22 cellular contexts compared by ENCODE assay signal in the genomic region with DNA sequence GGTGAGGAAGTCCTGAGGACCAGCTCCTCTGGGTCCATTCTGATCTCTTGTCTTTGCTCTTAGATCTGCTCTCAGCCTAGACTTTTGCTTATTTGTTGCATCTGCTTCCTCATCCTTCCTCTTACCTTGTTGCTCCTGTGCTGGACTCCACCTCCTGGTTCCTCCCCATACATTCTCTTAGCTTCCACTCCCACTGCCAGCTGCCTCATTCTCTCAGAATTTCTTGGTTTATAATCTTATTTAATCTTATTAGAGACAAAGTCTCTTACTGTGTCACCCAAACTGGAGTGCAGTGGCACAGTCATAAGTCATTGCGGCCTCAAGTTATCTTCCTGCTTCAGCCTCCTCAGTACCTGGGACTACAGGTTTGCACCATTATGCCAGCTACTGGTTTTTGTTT.
DNase-seq lines count a peak whose midpoint lies in the region; ATAC-seq and TF ChIP-seq lines count a peak whose summit lies in the region.
"Had no signal": no experiment of that assay in that cellular context is flagged by ENCODE, and none has a peak within 500 bp of the region (broad histone marks: within the 10 kb centered on the region; RNA-seq: fewer than 3 reads in every experiment).

No MANE protein-coding gene starts in this region.

- no peaks in the 10 kb centered on the region for H3K27me3 Mint-ChIP-seq in Calu3 (ENCODE audit: unreplicated experiment)
- H3K27me3 Mint-ChIP-seq in activated naive CD4-positive, alpha-beta T cell treated with anti-CD3 and anti-CD28 coated beads for 36 hours (ENCODE audit: low read depth): peaks cover 5% of the 10 kb centered on the region
- H3K27me3 Mint-ChIP-seq: CD4-positive, CD25-positive, alpha-beta regulatory T cell had no signal

- no peaks in the 10 kb centered on the region for H3K4me1 Mint-ChIP-seq in Calu3 (ENCODE audit: low read depth, unreplicated experiment)
- H3K4me1 Mint-ChIP-seq in activated naive CD4-positive, alpha-beta T cell treated with anti-CD3 and anti-CD28 coated beads for 36 hours (ENCODE audit: low read depth): no peaks in the 10 kb centered on the region
- H3K4me1 Mint-ChIP-seq: CD4-positive, CD25-positive, alpha-beta regulatory T cell had no signal

- peak; percentile 49 for ATAC-seq in esophagus mucosa
- ATAC-seq in activated CD4-positive, CD25-positive, alpha-beta regulatory T cell treated with anti-CD3 and anti-CD28 coated beads, Interleukin-2, amount 50 U/mL, for 24 hours: no peak
- ATAC-seq: GM12878, HCT116 had no signal

- no peaks in the 10 kb centered on the region for H3K9me3 ChIP-seq in WERI-Rb-1 (ENCODE audit: severe bottlenecking)
- H3K9me3 ChIP-seq: BLaER1 treated with 17β-estradiol and CSF1 and Interleukin-3, amounts not matched to agents 10 nM and 100 nM; Caco-2 had no signal

- no peak for TF ChIP-seq CTCF in WERI-Rb-1 (IDR thresholded peaks at IDR 0.05; ENCODE audit: low read depth, low read length)
- TF ChIP-seq CTCF in Calu3 (IDR thresholded peaks at IDR 0.05; ENCODE audit: unreplicated experiment): no peak

- no TSS peak for BruUV-seq in Calu3 (replicated peaks; lab: Mats Ljungman, UMichigan)

- peak overlapping the region; percentile 13; the same call in 1 of the 2 replicates for H3K27ac ChIP-seq in WERI-Rb-1
- H3K27ac ChIP-seq: BLaER1 treated with 17β-estradiol and CSF1 and Interleukin-3, amounts not matched to agents 10 nM and 100 nM; HL-60 had no signal

- CTCF ChIA-PET in Calu3 (lab: Charles Lee): no interaction called here
- CTCF ChIA-PET in activated naive CD4-positive, alpha-beta T cell treated with anti-CD3 and anti-CD28 coated beads for 36 hours (lab: Charles Lee): no interaction called here

- DNase-seq in D341Med (ENCODE audit: low spot score) (peak; percentile 58), WERI-Rb-1 (peak; percentile 70), Calu3 (no peak), NCI-H146 treated with DMSO at 0.1 percent for 48 hours (lab: John Stamatoyannopoulos, UW; ENCODE audit: unreplicated experiment) (no peak)
- DNase-seq in activated naive CD4-positive, alpha-beta T cell treated with anti-CD3 and anti-CD28 coated beads for 36 hours: no peak
- DNase-seq: 8988T; Caco-2; CD4-positive, CD25-positive, alpha-beta regulatory T cell; DMS 273 treated with DMSO at 0.1 percent for 48 hours; DMS53; DND-41; EL; GOT3; H7; HFFc6 had no signal

- no peak overlapping the region for H3K4me3 Mint-ChIP-seq in Calu3 (ENCODE audit: low read depth, unreplicated experiment)
- no peak overlapping the region for H3K4me3 Mint-ChIP-seq in activated naive CD4-positive, alpha-beta T cell treated with anti-CD3 and anti-CD28 coated beads for 36 hours
- H3K4me3 Mint-ChIP-seq: B cell; CD4-positive, CD25-positive, alpha-beta regulatory T cell; HFFc6 had no signal

- no peaks in the 10 kb centered on the region for H3K9me3 Mint-ChIP-seq in Calu3 (ENCODE audit: low read depth, unreplicated experiment)
- H3K9me3 Mint-ChIP-seq in activated naive CD4-positive, alpha-beta T cell treated with anti-CD3 and anti-CD28 coated beads for 36 hours: no peaks in the 10 kb centered on the region
- H3K9me3 Mint-ChIP-seq: CD4-positive, CD25-positive, alpha-beta regulatory T cell; HFFc6 had no signal

- intact Hi-C loops in Calu3 (cut with micrococcal nuclease; ENCODE audit: unreplicated experiment): no loop called here
- intact Hi-C loops in activated naive CD4-positive, alpha-beta T cell treated with anti-CD3 and anti-CD28 coated beads for 36 hours (cut with micrococcal nuclease): no loop called here

- H3K36me3 ChIP-seq in WERI-Rb-1: peaks cover 2% of the 10 kb centered on the region; the same call in 1 of the 2 replicates
- H3K36me3 ChIP-seq: BLaER1 treated with 17β-estradiol and CSF1 and Interleukin-3, amounts not matched to agents 10 nM and 100 nM had no signal

- H3K4me3 ChIP-seq in WERI-Rb-1 (ENCODE audit: low read depth, low read length): no peak overlapping the region
- H3K4me3 ChIP-seq: BLaER1 treated with 17β-estradiol and CSF1 and Interleukin-3, amounts not matched to agents 10 nM and 100 nM; GM12878 had no signal

- H3K27me3 ChIP-seq in WERI-Rb-1 (ENCODE audit: insufficient read depth, low read depth, severe bottlenecking): no peaks in the 10 kb centered on the region
- H3K27me3 ChIP-seq: BLaER1 treated with 17β-estradiol and CSF1 and Interleukin-3, amounts not matched to agents 10 nM and 100 nM had no signal

- H3K36me3 Mint-ChIP-seq in Calu3 (ENCODE audit: insufficient read depth, unreplicated experiment): no peaks in the 10 kb centered on the region
- no peaks in the 10 kb centered on the region for H3K36me3 Mint-ChIP-seq in activated naive CD4-positive, alpha-beta T cell treated with anti-CD3 and anti-CD28 coated beads for 36 hours (ENCODE audit: low read depth)
- H3K36me3 Mint-ChIP-seq: CD4-positive, CD25-positive, alpha-beta regulatory T cell had no signal

- no peak overlapping the region for H3K27ac Mint-ChIP-seq in Calu3 (ENCODE audit: unreplicated experiment)
- H3K27ac Mint-ChIP-seq in activated naive CD4-positive, alpha-beta T cell treated with anti-CD3 and anti-CD28 coated beads for 36 hours: no peak overlapping the region
- H3K27ac Mint-ChIP-seq: B cell; CD4-positive, CD25-positive, alpha-beta regulatory T cell; HFFc6 had no signal

Comparison
In these comparisons a context has a peak if more than half of its experiments do, and no peak if none do; other contexts are left out.
1. DNase-seq: peak in D341Med (single experiment) and WERI-Rb-1 (single experiment); none in Calu3 (single experiment), NCI-H146 treated with DMSO at 0.1 percent for 48 hours (single experiment) and activated naive CD4-positive, alpha-beta T cell treated with anti-CD3 and anti-CD28 coated beads for 36 hours (single experiment).